ENCODE assay signal across 29 cellular contexts in genomic region chr1:115712911-115713609, GRCh38. TPM values are rescaled to one million over a fixed set of nuclear protein-coding genes. Genes with fewer than 3 reads are reported as not detected.
DNase-seq lines count a peak whose midpoint lies in the region; ATAC-seq, FAIRE-seq and TF ChIP-seq lines count a peak whose summit lies in the region.
"Had no signal": no experiment of that assay in that cellular context is flagged by ENCODE, and none has a peak within 500 bp of the region (broad histone marks: within the 10 kb centered on the region; RNA-seq: fewer than 3 reads in every experiment).

No MANE protein-coding gene starts in this region.

- H3K9me3 ChIP-seq in heart left ventricle (no peaks in the 10 kb centered on the region), K562 (replicated peaks; ENCODE audit: control insufficient read depth, insufficient read depth, low read depth, low read length) (no peaks in the 10 kb centered on the region)
- H3K9me3 ChIP-seq: BLaER1, upper lobe of left lung had no signal

- TF ChIP-seq EP300 in K562 (IDR thresholded peaks at IDR 0.05; ENCODE audit: low read length) = no peak

- BruUV-seq in K562 (replicated peaks; lab: Mats Ljungman, UMichigan) = no TSS peak

- peak overlapping the region; percentile 88 for H3K27ac Mint-ChIP-seq in type B pancreatic cell
- no peak overlapping the region for H3K27ac Mint-ChIP-seq in activated naive CD4-positive, alpha-beta T cell treated with anti-CD3 and anti-CD28 coated beads for 36 hours
- H3K27ac Mint-ChIP-seq in activated T-helper 2 cell treated with anti-CD3 and anti-CD28 coated beads, Interferon-gamma antibody, Interleukin-2, Interleukin-4, amounts not matched to agents 10 μg/mL and 5 μg/mL and 100 μg/mL, durations not matched to agents 14 hours and 24 hours and 36 hours = no peak overlapping the region
- H3K27ac Mint-ChIP-seq: activated CD4-positive, alpha-beta T cell treated with anti-CD3 and anti-CD28 coated beads for 36 hours; activated naive CD4-positive, alpha-beta T cell treated with anti-CD3 and anti-CD28 coated beads, Interleukin-2, amount 50 U/mL, for 72 hours; IgD-negative memory B cell; stimulated activated naive CD8-positive, alpha-beta T cell treated with anti-CD3 and anti-CD28 coated beads, Interleukin-15, Interleukin-2, amounts not matched to agents 100 ng/mL and 50 ng/mL, for 24 hours had no signal

- peak overlapping the region; percentile 1 for H3K56ac ChIP-seq in mesendoderm (ENCODE audit: low read length)

- H3K9me1 ChIP-seq in K562 (ENCODE audit: control insufficient read depth, insufficient read depth, low read length) = no peaks in the 10 kb centered on the region

- DNase-seq in heart left ventricle (no peak), cardiac septum (ENCODE audit: low spot score) (no peak), K562 (ENCODE audit: extremely low read depth in 1 of 4, low spot score in 3 of 4) (no peak), mesendoderm (peak; percentile 77), type B pancreatic cell (ENCODE audit: extremely low spot score, unreplicated experiment) (no peak)
- no peak for DNase-seq in activated naive CD4-positive, alpha-beta T cell treated with anti-CD3 and anti-CD28 coated beads for 36 hours
- no peak for DNase-seq in activated T-helper 2 cell treated with anti-CD3 and anti-CD28 coated beads, Interferon-gamma antibody, Interleukin-2, Interleukin-4, amounts not matched to agents 10 μg/mL and 5 μg/mL and 100 μg/mL, durations not matched to agents 14 hours and 24 hours and 36 hours (ENCODE audit: low spot score)
- DNase-seq: activated CD4-positive, alpha-beta T cell treated with anti-CD3 and anti-CD28 coated beads for 36 hours; activated T-cell treated with anti-CD3 and anti-CD28 coated beads, Interleukin-2, amount 50 U/mL, for 48 hours; aorta; central memory CD4-positive, alpha-beta T cell; dermis blood vessel endothelial cell; NCI-H2107; NCI-H524; occipital lobe; stimulated activated CD4-positive, alpha-beta T cell treated with anti-CD3 and anti-CD28 coated beads, Interleukin-4, amount 100 ng/mL, for 24 hours; upper lobe of left lung had no signal

- ATAC-seq in heart left ventricle (peak; percentile 4 to 23 (median 14)), K562 (peak; percentile 43; the same call in 2 of the 3 replicates), GM19467 (IDR thresholded peaks at IDR 0.05; ENCODE audit: unreplicated experiment) (no peak)
- ATAC-seq: activated CD4-positive, alpha-beta T cell treated with anti-CD3 and anti-CD28 coated beads for 36 hours; activated naive CD4-positive, alpha-beta T cell treated with anti-CD3 and anti-CD28 coated beads, Interleukin-2, amount 50 U/mL, for 72 hours had no signal

- POLR2A ChIA-PET in K562 (lab: Yijun Ruan, JAX) = interaction anchor here (0.6 to 1.4 kb wide), 4 partner anchors 8 to 1311 kb away, joined by 3 to 4 read pairs (median 4); no protein-coding TSS in a partner anchor

- peak overlapping the region; percentile 44 for H3K4me3 Mint-ChIP-seq in type B pancreatic cell
- H3K4me3 Mint-ChIP-seq in activated naive CD4-positive, alpha-beta T cell treated with anti-CD3 and anti-CD28 coated beads for 36 hours = no peak overlapping the region
- no peak overlapping the region for H3K4me3 Mint-ChIP-seq in activated T-helper 2 cell treated with anti-CD3 and anti-CD28 coated beads, Interferon-gamma antibody, Interleukin-2, Interleukin-4, amounts not matched to agents 10 μg/mL and 5 μg/mL and 100 μg/mL, durations not matched to agents 14 hours and 24 hours and 36 hours (ENCODE audit: low read depth)
- H3K4me3 Mint-ChIP-seq: activated CD4-positive, alpha-beta T cell treated with anti-CD3 and anti-CD28 coated beads for 36 hours; IgD-negative memory B cell; stimulated activated naive CD8-positive, alpha-beta T cell treated with anti-CD3 and anti-CD28 coated beads, Interleukin-15, Interleukin-2, amounts not matched to agents 100 ng/mL and 50 ng/mL, for 24 hours had no signal

- H3K23ac ChIP-seq in mesendoderm (ENCODE audit: low read length) = no peak overlapping the region

- H3K9me3 Mint-ChIP-seq in type B pancreatic cell = peaks cover 11% of the 10 kb centered on the region
- no peaks in the 10 kb centered on the region for H3K9me3 Mint-ChIP-seq in activated naive CD4-positive, alpha-beta T cell treated with anti-CD3 and anti-CD28 coated beads for 36 hours
- no peaks in the 10 kb centered on the region for H3K9me3 Mint-ChIP-seq in activated T-helper 2 cell treated with anti-CD3 and anti-CD28 coated beads, Interferon-gamma antibody, Interleukin-2, Interleukin-4, amounts not matched to agents 10 μg/mL and 5 μg/mL and 100 μg/mL, durations not matched to agents 14 hours and 24 hours and 36 hours
- H3K9me3 Mint-ChIP-seq: activated naive CD4-positive, alpha-beta T cell treated with anti-CD3 and anti-CD28 coated beads, Interleukin-2, amount 50 U/mL, for 72 hours; IgD-negative memory B cell; stimulated activated naive CD8-positive, alpha-beta T cell treated with anti-CD3 and anti-CD28 coated beads, Interleukin-15, Interleukin-2, amounts not matched to agents 100 ng/mL and 50 ng/mL, for 24 hours had no signal

- H3K79me1 ChIP-seq in mesendoderm (ENCODE audit: low read length) = no peaks in the 10 kb centered on the region

- no peak overlapping the region for H2AK5ac ChIP-seq in mesendoderm (ENCODE audit: low read length)

- H3K27me3 Mint-ChIP-seq in type B pancreatic cell = peaks cover 6% of the 10 kb centered on the region
- peaks cover 13% of the 10 kb centered on the region for H3K27me3 Mint-ChIP-seq in activated naive CD4-positive, alpha-beta T cell treated with anti-CD3 and anti-CD28 coated beads for 36 hours (ENCODE audit: low read depth)
- H3K27me3 Mint-ChIP-seq in activated T-helper 2 cell treated with anti-CD3 and anti-CD28 coated beads, Interferon-gamma antibody, Interleukin-2, Interleukin-4, amounts not matched to agents 10 μg/mL and 5 μg/mL and 100 μg/mL, durations not matched to agents 14 hours and 24 hours and 36 hours (ENCODE audit: low read depth) = peaks cover 31% of the 10 kb centered on the region
- H3K27me3 Mint-ChIP-seq: IgD-negative memory B cell had no signal

- in situ Hi-C loops in K562 (cut with MboI) = loop anchor here (10.0 kb wide), 1 partner anchor 262 kb away; the partner anchor contains the start of gene SLC22A15

- no peak overlapping the region for H3K18ac ChIP-seq in mesendoderm (ENCODE audit: low read length)

- TF ChIP-seq RAD21 in K562 (CRISPR knock-in tag; conservative IDR thresholded peaks at IDR 0.05 in 1 of 2, IDR thresholded peaks at IDR 0.05 in 1 of 2) = no peak

- no peak overlapping the region for H2AFZ ChIP-seq in K562 (ENCODE audit: low read depth, low read length)

- no peak overlapping the region for H3K4me3 ChIP-seq in heart left ventricle
- no peak overlapping the region for H3K4me3 ChIP-seq in K562
- H3K4me3 ChIP-seq in mesendoderm (ENCODE audit: low read length) = no peak overlapping the region
- H3K4me3 ChIP-seq: BLaER1, lung, upper lobe of left lung had no signal

- peaks cover 25% of the 10 kb centered on the region for H3K4me1 Mint-ChIP-seq in type B pancreatic cell (ENCODE audit: unreplicated experiment)
- H3K4me1 Mint-ChIP-seq in activated naive CD4-positive, alpha-beta T cell treated with anti-CD3 and anti-CD28 coated beads for 36 hours (ENCODE audit: low read depth) = no peaks in the 10 kb centered on the region
- peaks cover 9% of the 10 kb centered on the region for H3K4me1 Mint-ChIP-seq in activated T-helper 2 cell treated with anti-CD3 and anti-CD28 coated beads, Interferon-gamma antibody, Interleukin-2, Interleukin-4, amounts not matched to agents 10 μg/mL and 5 μg/mL and 100 μg/mL, durations not matched to agents 14 hours and 24 hours and 36 hours (ENCODE audit: low read depth)
- H3K4me1 Mint-ChIP-seq: activated CD4-positive, alpha-beta T cell treated with anti-CD3 and anti-CD28 coated beads for 36 hours; IgD-negative memory B cell had no signal

- H4K5ac ChIP-seq in mesendoderm (ENCODE audit: low read length) = no peak overlapping the region

- CTCF ChIA-PET in K562 (lab: Yijun Ruan, JAX; ENCODE audit: low intra/inter-chr PET ratio) = no interaction called here
- CTCF ChIA-PET in activated naive CD4-positive, alpha-beta T cell treated with anti-CD3 and anti-CD28 coated beads for 36 hours (lab: Charles Lee) = interaction anchor here (0.6 to 1.0 kb wide), 2 partner anchors 9 to 103 kb away, joined by 3 to 4 read pairs; no protein-coding TSS in a partner anchor

- no peak overlapping the region for H2BK15ac ChIP-seq in mesendoderm (replicated peaks; ENCODE audit: low read depth)

- intact Hi-C loops in heart left ventricle (cut with DNase I) = no loop called here
- intact Hi-C loops in cardiac septum (cut with DNase I) = no loop called here
- intact Hi-C loops in K562 (cut with micrococcal nuclease) = no loop called here
- intact Hi-C loops in activated naive CD4-positive, alpha-beta T cell treated with anti-CD3 and anti-CD28 coated beads for 36 hours (cut with micrococcal nuclease) = no loop called here
- intact Hi-C loops in activated T-helper 2 cell treated with anti-CD3 and anti-CD28 coated beads, Interferon-gamma antibody, Interleukin-2, Interleukin-4, amounts not matched to agents 10 μg/mL and 5 μg/mL and 100 μg/mL, durations not matched to agents 14 hours and 24 hours and 36 hours (cut with micrococcal nuclease) = no loop called here

- H3K4ac ChIP-seq in mesendoderm (ENCODE audit: low read depth, low read length) = no peak overlapping the region

- H3K4me2 ChIP-seq in K562 (ENCODE audit: insufficient read depth, low read length) = no peak overlapping the region
- no peak overlapping the region for H3K4me2 ChIP-seq in mesendoderm (ENCODE audit: low read length)
- H3K4me2 ChIP-seq: BLaER1 had no signal

- no peak overlapping the region for H4K8ac ChIP-seq in mesendoderm (ENCODE audit: low read depth, low read length)

- no peaks in the 10 kb centered on the region; the same call in 1 of the 2 replicates for H4K20me1 ChIP-seq in K562 (replicated peaks; ENCODE audit: control insufficient read depth, insufficient read depth, low read length)
- H4K20me1 ChIP-seq: BLaER1 had no signal

- peaks cover 0 to 25% (median 0%) of the 10 kb centered on the region in 9 donors for H3K36me3 ChIP-seq in heart left ventricle
- no peaks in the 10 kb centered on the region for H3K36me3 ChIP-seq in K562 (ENCODE audit: control insufficient read depth, insufficient read depth, low read length)
- no peaks in the 10 kb centered on the region for H3K36me3 ChIP-seq in mesendoderm (ENCODE audit: control insufficient read depth, insufficient read depth, low read length)
- H3K36me3 ChIP-seq: BLaER1, upper lobe of left lung had no signal

- H3K9ac ChIP-seq in K562 (ENCODE audit: insufficient read depth in 1 of 2, low read depth in 2 of 2, low read length in 2 of 2) = no peak overlapping the region
- H3K9ac ChIP-seq in mesendoderm (ENCODE audit: low read length) = no peak overlapping the region
- H3K9ac ChIP-seq: BLaER1 had no signal

- H3K79me2 ChIP-seq in K562 (ENCODE audit: control insufficient read depth, insufficient read depth, low read length) (no peaks in the 10 kb centered on the region), mesendoderm (ENCODE audit: control insufficient read depth, insufficient read depth, low read length) (no peaks in the 10 kb centered on the region)

- TF ChIP-seq POLR2A in heart left ventricle (IDR thresholded peaks at IDR 0.05) (no peak), K562 (conservative IDR thresholded peaks at IDR 0.05) (no peak)

- no peak overlapping the region for H2BK120ac ChIP-seq in mesendoderm (ENCODE audit: low read depth, low read length)

- H3K27me3 ChIP-seq in heart left ventricle (peaks cover 0 to 3% (median 0%) of the 10 kb centered on the region in 9 donors), K562 (ENCODE audit: control insufficient read depth in 2 of 2, insufficient read depth in 2 of 2, low read length in 2 of 2) (peaks cover 46 to 48% of the 10 kb centered on the region in 2 experiments), mesendoderm (ENCODE audit: insufficient read depth, low read length, poor library complexity) (no peaks in the 10 kb centered on the region)
- H3K27me3 ChIP-seq: BLaER1, upper lobe of left lung had no signal

- WGBS in heart left ventricle, 4 donors = 66 to 72% (median 69%) methylated on average over 9 to 10 of the region's 10 CpGs
- 0% methylated on average over 10 of the region's 10 CpGs for WGBS in K562 (ENCODE audit: insufficient coverage, low coverage, missing lambda C conversion rate)
- no CpG with 5 or more reads among the region's 10 CpGs for WGBS in mesendoderm (ENCODE audit: extremely low coverage, insufficient coverage, low lambda C conversion rate)

- no peak for TF ChIP-seq CTCF in heart left ventricle (IDR thresholded peaks at IDR 0.05)
- no peak for TF ChIP-seq CTCF in K562 (IDR thresholded peaks at IDR 0.05 in 2 of 3, conservative IDR thresholded peaks at IDR 0.05 in 1 of 3; ENCODE audit: insufficient read depth in 2 of 3, low read depth in 1 of 3, low read length in 3 of 3)
- no peak for TF ChIP-seq CTCF in type B pancreatic cell (conservative IDR thresholded peaks at IDR 0.05)

- H3K27ac ChIP-seq in heart left ventricle (peak overlapping the region in 2 of 12 donors; percentile 22 to 25), K562 (ENCODE audit: extremely low read depth, low read depth, low read length) (no peak overlapping the region), mesendoderm (ENCODE audit: low read depth, low read length) (no peak overlapping the region)
- H3K27ac ChIP-seq: BLaER1, HL-60, upper lobe of left lung had no signal

- no peak for FAIRE-seq in K562 (lab: Jason Lieb, UNC)
- FAIRE-seq: endothelial cell of umbilical vein, GM12892, islet of Langerhans, TTC549 had no signal

- no peak overlapping the region for H2BK5ac ChIP-seq in mesendoderm (ENCODE audit: low read length)

- peaks cover 0 to 28% (median 3%) of the 10 kb centered on the region in 12 donors for H3K4me1 ChIP-seq in heart left ventricle
- H3K4me1 ChIP-seq in K562 (replicated peaks in 1 of 2; ENCODE audit: control insufficient read depth in 2 of 2, insufficient read depth in 2 of 2, low read length in 2 of 2) = no peaks in the 10 kb centered on the region
- peaks cover 2% of the 10 kb centered on the region for H3K4me1 ChIP-seq in mesendoderm (ENCODE audit: control insufficient read depth, low read depth, low read length)
- H3K4me1 ChIP-seq: BLaER1, upper lobe of left lung had no signal

- H3K36me3 Mint-ChIP-seq in type B pancreatic cell = no peaks in the 10 kb centered on the region
- H3K36me3 Mint-ChIP-seq in activated naive CD4-positive, alpha-beta T cell treated with anti-CD3 and anti-CD28 coated beads for 36 hours (ENCODE audit: low read depth) = no peaks in the 10 kb centered on the region
- no peaks in the 10 kb centered on the region for H3K36me3 Mint-ChIP-seq in activated T-helper 2 cell treated with anti-CD3 and anti-CD28 coated beads, Interferon-gamma antibody, Interleukin-2, Interleukin-4, amounts not matched to agents 10 μg/mL and 5 μg/mL and 100 μg/mL, durations not matched to agents 14 hours and 24 hours and 36 hours (ENCODE audit: low read depth)
- H3K36me3 Mint-ChIP-seq: activated naive CD4-positive, alpha-beta T cell treated with anti-CD3 and anti-CD28 coated beads, Interleukin-2, amount 50 U/mL, for 72 hours; IgD-negative memory B cell had no signal

RNA-seq across cellular contexts. Expression of gene CASQ2, which starts 55.5 kb away (rescaled TPM):
- total RNA-seq in heart left ventricle (1,000 to 10,000 TPM in 5 of 9 donors, 100 to 1,000 TPM in 4; 700 to 1,692 (median 1,156) TPM), cardiac septum (1,254 TPM), K562 (2014; rRNA removed) (not detected in 2 replicates), K562 (2014; rRNA removed; fragmentation: Illumina TruSeq; extraction: Trizol) (not detected in 2 replicates), K562 (2015; rRNA removed; fragmentation: Illumina TruSeq; extraction: Trizol) (not detected in 2 replicates), K562 (2021) (not detected in 2 replicates), type B pancreatic cell (ENCODE audit: low replicate concordance) (0.14 TPM in 1 of 2 replicates, not detected in the other)
- polyA plus RNA-seq in heart left ventricle (100 to 1,000 TPM; 444 to 563 TPM), K562 (2011; rRNA removed) (not detected in 2 replicates), K562 (2014; fragmentation: Illumina TruSeq; extraction: Trizol) (not detected in 2 replicates), K562 (2014; fragmentation: Nextera tagmentation; extraction: Ambion mirVana) (not detected), K562 (2014; rRNA removed) (not detected in 2 replicates)
- total RNA-seq in K562 (2011; cell fraction: chromatin; rRNA removed; ENCODE audit: low replicate concordance) = not detected in 2 replicates
- not detected in 2 replicates for total RNA-seq in K562 (2011; cell fraction: nucleolus; rRNA removed)
- total RNA-seq in K562 (2011; cell fraction: nucleoplasm; rRNA removed) = not detected in 2 replicates
- not detected in 2 replicates for polyA plus RNA-seq in K562 (2011; cell fraction: cytosol; rRNA removed)
- not detected in 2 replicates for polyA plus RNA-seq in K562 (2011; cell fraction: nucleus; rRNA removed)
- polyA plus RNA-seq in K562 (2012) = not detected in 2 replicates
- polyA minus RNA-seq in K562 (2011; rRNA and poly(A)+ RNA removed) = not detected in 2 replicates
- polyA minus RNA-seq in K562 (2011; cell fraction: cytosol; rRNA and poly(A)+ RNA removed) = not detected in 2 replicates
- polyA minus RNA-seq in K562 (2011; cell fraction: nucleus; rRNA and poly(A)+ RNA removed) = not detected in 2 replicates
- not detected for polyA plus RNA-seq in mesendoderm (2013, experiment 1 of 2)
- polyA plus RNA-seq in mesendoderm (2013, experiment 2 of 2) = 0.01 TPM
- total RNA-seq in activated naive CD4-positive, alpha-beta T cell treated with anti-CD3 and anti-CD28 coated beads for 36 hours = not detected
- total RNA-seq in activated T-helper 2 cell treated with anti-CD3 and anti-CD28 coated beads, Interferon-gamma antibody, Interleukin-2, Interleukin-4, amounts not matched to agents 10 μg/mL and 5 μg/mL and 100 μg/mL, durations not matched to agents 14 hours and 24 hours and 36 hours = not detected in 2 replicates
- total RNA-seq: activated CD4-positive, alpha-beta T cell treated with anti-CD3 and anti-CD28 coated beads for 36 hours; activated naive CD4-positive, alpha-beta T cell treated with anti-CD3 and anti-CD28 coated beads, Interleukin-2, amount 50 U/mL, for 72 hours; dermis blood vessel endothelial cell; endothelial cell of umbilical vein; MCF 10A had no signal
- polyA plus RNA-seq: endothelial cell of umbilical vein, IgD-negative memory B cell had no signal

Comparison
In these comparisons a context has a peak if more than half of its experiments do, and no peak if none do; other contexts are left out.
1. RNA of gene CASQ2, which starts 55.5 kb away (total RNA-seq): 1,254 TPM in cardiac septum (single experiment) and 700 to 1,692 TPM in heart left ventricle; 0.14 TPM in type B pancreatic cell, not detected in K562, not detected in activated naive CD4-positive, alpha-beta T cell treated with anti-CD3 and anti-CD28 coated beads for 36 hours and not detected in activated T-helper 2 cell treated with anti-CD3 and anti-CD28 coated beads, Interferon-gamma antibody, Interleukin-2, Interleukin-4, amounts not matched to agents 10 μg/mL and 5 μg/mL and 100 μg/mL, durations not matched to agents 14 hours and 24 hours and 36 hours; every median in the first group is over 100 times any median in the second.